16 cellular contexts compared by ENCODE assay signal in genomic region chr11:45659818-45660160, GRCh38. TPM values are rescaled to one million over a fixed set of nuclear protein-coding genes. Genes with fewer than 3 reads are reported as not detected.
DNase-seq lines count a peak whose midpoint lies in the region; ATAC-seq and TF ChIP-seq lines count a peak whose summit lies in the region.
"Had no signal": no experiment of that assay in that cellular context is flagged by ENCODE, and none has a peak within 500 bp of the region (broad histone marks: within the 10 kb centered on the region; RNA-seq: fewer than 3 reads in every experiment).

No MANE protein-coding gene starts in this region.

- H3K23ac ChIP-seq in trophoblast cell (ENCODE audit: low read length) = no peak overlapping the region

- H3K4me3 ChIP-seq in DND-41 (ENCODE audit: low read depth in 1 of 2, low read length in 2 of 2) (no peak overlapping the region), WERI-Rb-1 (ENCODE audit: low read depth, low read length) (no peak overlapping the region), trophoblast cell (ENCODE audit: low read depth, low read length) (no peak overlapping the region)
- H3K4me3 ChIP-seq: PC-9 had no signal

- intact Hi-C loops in activated CD4-positive, alpha-beta T cell treated with anti-CD3 and anti-CD28 coated beads, Interleukin-2, amount 10 ng/mL, durations not matched to agents 24 days and 14 days (cut with micrococcal nuclease) = loop anchor here (5.0 kb wide), 1 partner anchor 113 kb away; no protein-coding TSS in a partner anchor

- H2BK120ac ChIP-seq in trophoblast cell (ENCODE audit: insufficient read depth, low read length, poor library complexity) = no peak overlapping the region

- H3K27ac Mint-ChIP-seq in activated CD4-positive, alpha-beta T cell treated with anti-CD3 and anti-CD28 coated beads, Interleukin-2, amount 10 ng/mL, durations not matched to agents 24 days and 14 days = no peak overlapping the region
- H3K27ac Mint-ChIP-seq in mesothelial cell of epicardium = no peak overlapping the region

- H3K4me1 Mint-ChIP-seq in activated CD4-positive, alpha-beta T cell treated with anti-CD3 and anti-CD28 coated beads, Interleukin-2, amount 10 ng/mL, durations not matched to agents 24 days and 14 days = peaks cover 6% of the 10 kb centered on the region
- peaks cover 26% of the 10 kb centered on the region for H3K4me1 Mint-ChIP-seq in mesothelial cell of epicardium

- peaks cover 57% of the 10 kb centered on the region for H4K20me1 ChIP-seq in DND-41 (ENCODE audit: insufficient read depth, low read length)

- H3K27me3 ChIP-seq in DND-41 (ENCODE audit: insufficient read depth, low read length, poor library complexity) (peaks cover 13% of the 10 kb centered on the region), WERI-Rb-1 (ENCODE audit: insufficient read depth, low read depth, severe bottlenecking) (no peaks in the 10 kb centered on the region), trophoblast cell (ENCODE audit: insufficient read depth, low read length) (peaks cover 22% of the 10 kb centered on the region)

- peak overlapping the region; percentile 51 for H2AK5ac ChIP-seq in trophoblast cell (ENCODE audit: low read length)

- peak overlapping the region; percentile 2; the same call in 1 of the 2 replicates for H3K4me2 ChIP-seq in DND-41 (ENCODE audit: insufficient read depth, low read length)
- H3K4me2 ChIP-seq in trophoblast cell (ENCODE audit: low read length) = no peak overlapping the region
- H3K4me2 ChIP-seq: PC-9 had no signal

- H3K79me2 ChIP-seq in DND-41 (ENCODE audit: insufficient read depth, low read length) (peaks cover 85% of the 10 kb centered on the region), trophoblast cell (ENCODE audit: control insufficient read depth, insufficient read depth, low read length, poor library complexity) (no peaks in the 10 kb centered on the region)

- no peak overlapping the region for H3K9ac ChIP-seq in DND-41 (ENCODE audit: low read depth, low read length)
- no peak overlapping the region for H3K9ac ChIP-seq in trophoblast cell (ENCODE audit: low read length)

- H2BK5ac ChIP-seq in trophoblast cell (ENCODE audit: low read depth, low read length, poor library complexity) = no peak overlapping the region

- H3K79me1 ChIP-seq in trophoblast cell (ENCODE audit: low read length) = no peaks in the 10 kb centered on the region

- H2BK12ac ChIP-seq in trophoblast cell (ENCODE audit: low read length) = no peak overlapping the region

- no peak overlapping the region for H3K4ac ChIP-seq in trophoblast cell (ENCODE audit: low read depth, low read length)

- H4K91ac ChIP-seq in trophoblast cell (ENCODE audit: low read depth, low read length) = no peak overlapping the region

- H3K18ac ChIP-seq in trophoblast cell (ENCODE audit: low read length) = no peak overlapping the region

- TF ChIP-seq CTCF in DND-41 (IDR thresholded peaks at IDR 0.05; ENCODE audit: borderline replicate concordance, extremely low read depth, low read length, poor library complexity, severe bottlenecking) (no peak), WERI-Rb-1 (IDR thresholded peaks at IDR 0.05; ENCODE audit: low read depth, low read length) (peak; percentile 11; the same call in 1 of the 2 replicates), mesothelial cell of epicardium (IDR thresholded peaks at IDR 0.05; ENCODE audit: unreplicated experiment) (no peak)

- H3K9me3 ChIP-seq in DND-41 (ENCODE audit: insufficient read depth, low read length, severe bottlenecking) (no peaks in the 10 kb centered on the region), WERI-Rb-1 (ENCODE audit: severe bottlenecking) (no peaks in the 10 kb centered on the region), trophoblast cell (ENCODE audit: insufficient read depth, low read depth, low read length) (no peaks in the 10 kb centered on the region)

- no peak for ATAC-seq in DND-41 (ENCODE audit: insufficient read depth, low read depth)
- ATAC-seq in GM21447 (IDR thresholded peaks at IDR 0.05; ENCODE audit: unreplicated experiment) = no peak

- no peak overlapping the region for H4K8ac ChIP-seq in trophoblast cell (ENCODE audit: low read depth, low read length)

- peaks cover 47% of the 10 kb centered on the region for H3K27me3 Mint-ChIP-seq in activated CD4-positive, alpha-beta T cell treated with anti-CD3 and anti-CD28 coated beads, Interleukin-2, amount 10 ng/mL, durations not matched to agents 24 days and 14 days
- H3K27me3 Mint-ChIP-seq in mesothelial cell of epicardium (ENCODE audit: low read depth) = peaks cover 52% of the 10 kb centered on the region

- WGBS in trophoblast cell (ENCODE audit: extremely low coverage, insufficient coverage, insufficient read length) = no CpG with 5 or more reads among the region's 4 CpGs

- H3K36me3 Mint-ChIP-seq in activated CD4-positive, alpha-beta T cell treated with anti-CD3 and anti-CD28 coated beads, Interleukin-2, amount 10 ng/mL, durations not matched to agents 24 days and 14 days (ENCODE audit: low read depth) = no peaks in the 10 kb centered on the region
- no peaks in the 10 kb centered on the region for H3K36me3 Mint-ChIP-seq in mesothelial cell of epicardium
- H3K36me3 Mint-ChIP-seq: CD8-positive, alpha-beta memory T cell had no signal

- DNase-seq in Ammon's horn (ENCODE audit: low spot score) (peak; percentile 49), DND-41 (no peak), WERI-Rb-1 (no peak), trophoblast cell (no peak), iPS-NIHi7 (ENCODE audit: extremely low spot score) (no peak), mesothelial cell of epicardium (ENCODE audit: low spot score in 2 of 2, unreplicated experiment in 2 of 2) (no peak)
- no peak for DNase-seq in activated CD4-positive, alpha-beta T cell treated with anti-CD3 and anti-CD28 coated beads, Interleukin-2, amount 10 ng/mL, durations not matched to agents 24 days and 14 days
- DNase-seq: CD8-positive, alpha-beta memory T cell; HCEC 1CT; MV-4-11; NCI-H1436 treated with DMSO at 0.1 percent for 48 hours; NCI-H2107; NCI-H226; PC-9; Right ventricle myocardium superior had no signal

- H3K27ac ChIP-seq in DND-41 (ENCODE audit: low read length) (no peak overlapping the region), WERI-Rb-1 (no peak overlapping the region), trophoblast cell (ENCODE audit: low read depth, low read length) (no peak overlapping the region)
- H3K27ac ChIP-seq: PC-9 had no signal

- H3K4me3 Mint-ChIP-seq in activated CD4-positive, alpha-beta T cell treated with anti-CD3 and anti-CD28 coated beads, Interleukin-2, amount 10 ng/mL, durations not matched to agents 24 days and 14 days = no peak overlapping the region
- H3K4me3 Mint-ChIP-seq in mesothelial cell of epicardium = no peak overlapping the region
- H3K4me3 Mint-ChIP-seq: CD8-positive, alpha-beta memory T cell had no signal

- H3K36me3 ChIP-seq in DND-41 (ENCODE audit: insufficient read depth, low read length) = peaks cover 3% of the 10 kb centered on the region; the same call in 1 of the 2 replicates
- no peaks in the 10 kb centered on the region; the same call in 1 of the 2 replicates for H3K36me3 ChIP-seq in WERI-Rb-1
- no peaks in the 10 kb centered on the region for H3K36me3 ChIP-seq in trophoblast cell (ENCODE audit: control insufficient read depth in 1 of 2, insufficient read depth in 2 of 2, low read length in 2 of 2)

- peaks cover 78% of the 10 kb centered on the region for H3K4me1 ChIP-seq in DND-41 (ENCODE audit: insufficient read depth, low read length)
- peaks cover 13 to 22% of the 10 kb centered on the region in 2 experiments for H3K4me1 ChIP-seq in trophoblast cell (ENCODE audit: control insufficient read depth in 1 of 2, insufficient read depth in 2 of 2, low read length in 2 of 2)

- H4K12ac ChIP-seq in trophoblast cell (ENCODE audit: low read depth, low read length) = no peak overlapping the region

- H3K14ac ChIP-seq in trophoblast cell (ENCODE audit: low read length) = no peak overlapping the region

- H2AFZ ChIP-seq in DND-41 (ENCODE audit: low read depth, low read length) (no peak overlapping the region), trophoblast cell (ENCODE audit: insufficient read depth, low read length, poor library complexity) (no peak overlapping the region)
- H2AFZ ChIP-seq: PC-9 had no signal

- H3K9me3 Mint-ChIP-seq in activated CD4-positive, alpha-beta T cell treated with anti-CD3 and anti-CD28 coated beads, Interleukin-2, amount 10 ng/mL, durations not matched to agents 24 days and 14 days = no peaks in the 10 kb centered on the region
- H3K9me3 Mint-ChIP-seq in mesothelial cell of epicardium = no peaks in the 10 kb centered on the region
- H3K9me3 Mint-ChIP-seq: CD8-positive, alpha-beta memory T cell had no signal

RNA-seq across cellular contexts. Expression of gene CHST1, which starts 5.6 kb away (rescaled TPM):
- 2.3 and 2.4 TPM in 2 replicates for polyA plus RNA-seq in trophoblast cell (2013)
- 0.28 and 0.36 TPM in 2 replicates for total RNA-seq in activated CD4-positive, alpha-beta T cell treated with anti-CD3 and anti-CD28 coated beads, Interleukin-2, amount 10 ng/mL, durations not matched to agents 24 days and 14 days
- total RNA-seq in mesothelial cell of epicardium = 1.0 to 1.6 TPM (median 1.4 TPM) in 3 replicates
- total RNA-seq: PC-9 had no signal
- polyA plus RNA-seq: CD8-positive, alpha-beta memory T cell had no signal
